Comparison of ENCODE assay signal across 21 cellular contexts in genomic region chr9:77744877-77745435, GRCh38.
DNase-seq lines count a peak whose midpoint lies in the region; ATAC-seq and TF ChIP-seq lines count a peak whose summit lies in the region.
"Had no signal": no experiment of that assay in that cellular context is flagged by ENCODE, and none has a peak within 500 bp of the region (broad histone marks: within the 10 kb centered on the region; RNA-seq: fewer than 3 reads in every experiment).

No MANE protein-coding gene starts in this region.

- H3K27me3 Mint-ChIP-seq in activated naive CD8-positive, alpha-beta T cell treated with anti-CD3 and anti-CD28 coated beads, Interleukin-2, amount 50 U/mL, for 24 hours, result no peaks in the 10 kb centered on the region
- no peaks in the 10 kb centered on the region for H3K27me3 Mint-ChIP-seq in immature natural killer cell (ENCODE audit: low read depth in 3 of 3)
- H3K27me3 Mint-ChIP-seq: activated CD4-positive, alpha-beta T cell treated with anti-CD3 and anti-CD28 coated beads, Interleukin-2, amount 10 ng/mL, durations not matched to agents 7 days and 5 days; naive thymus-derived CD8-positive, alpha-beta T cell had no signal

- H3K9me3 Mint-ChIP-seq in activated naive CD8-positive, alpha-beta T cell treated with anti-CD3 and anti-CD28 coated beads, Interleukin-2, amount 50 U/mL, for 24 hours, result no peaks in the 10 kb centered on the region
- H3K9me3 Mint-ChIP-seq in immature natural killer cell, result no peaks in the 10 kb centered on the region
- H3K9me3 Mint-ChIP-seq: activated CD4-positive, alpha-beta T cell treated with anti-CD3 and anti-CD28 coated beads, Interleukin-2, amount 10 ng/mL, durations not matched to agents 7 days and 5 days; activated T-helper 1 cell treated with anti-CD3 and anti-CD28 coated beads, Interleukin-12 subunit alpha, Interleukin-12 subunit beta, Interleukin-2, Interleukin-4 antibody, amounts not matched to agents 30 ng/mL and 10 ng/mL and 1 ng/mL, durations not matched to agents 14 hours and 24 hours and 36 hours; naive thymus-derived CD8-positive, alpha-beta T cell had no signal

- H3K23ac ChIP-seq in IMR-90 (ENCODE audit: low read depth, low read length), result peak overlapping the region; percentile 68
- H3K23ac ChIP-seq in mesendoderm (ENCODE audit: low read length), result no peak overlapping the region

- H2AK9ac ChIP-seq in IMR-90 (replicated peaks; ENCODE audit: low read depth, low read length, poor library complexity), result no peak overlapping the region

- H3K4me3 Mint-ChIP-seq in activated naive CD8-positive, alpha-beta T cell treated with anti-CD3 and anti-CD28 coated beads, Interleukin-2, amount 50 U/mL, for 24 hours, result no peak overlapping the region
- H3K4me3 Mint-ChIP-seq in immature natural killer cell, result no peak overlapping the region
- H3K4me3 Mint-ChIP-seq: activated CD4-positive, alpha-beta T cell treated with anti-CD3 and anti-CD28 coated beads, Interleukin-2, amount 10 ng/mL, durations not matched to agents 7 days and 5 days; activated T-helper 1 cell treated with anti-CD3 and anti-CD28 coated beads, Interleukin-12 subunit alpha, Interleukin-12 subunit beta, Interleukin-2, Interleukin-4 antibody, amounts not matched to agents 30 ng/mL and 10 ng/mL and 1 ng/mL, durations not matched to agents 14 hours and 24 hours and 36 hours; naive thymus-derived CD8-positive, alpha-beta T cell had no signal

- WGBS in IMR-90 (ENCODE audit: extremely low coverage in 2 of 2, insufficient read length in 1 of 2), 2 experiments, result no CpG with 5 or more reads among the region's 5 CpGs
- WGBS in mesendoderm (ENCODE audit: extremely low coverage, insufficient coverage, low lambda C conversion rate), result no CpG with 5 or more reads among the region's 5 CpGs

- no peak for TF ChIP-seq CTCF in IMR-90 (conservative IDR thresholded peaks at IDR 0.05; ENCODE audit: low read depth, low read length)

- no peak overlapping the region for H2AFZ ChIP-seq in IMR-90 (replicated peaks; ENCODE audit: low read length, poor library complexity)

- no TSS peak for BruUV-seq in IMR-90 (replicated peaks; lab: Mats Ljungman, UMichigan)

- H3K4me2 ChIP-seq in IMR-90 (ENCODE audit: low read depth, low read length) (no peak overlapping the region), mesendoderm (ENCODE audit: low read length) (no peak overlapping the region)

- H2AK5ac ChIP-seq in IMR-90 (ENCODE audit: low read depth, low read length), result peak overlapping the region; percentile 28
- no peak overlapping the region for H2AK5ac ChIP-seq in mesendoderm (ENCODE audit: low read length)

- H3K18ac ChIP-seq in IMR-90 (ENCODE audit: low read depth, low read length) (peak overlapping the region; percentile 58; the same call in 1 of the 2 replicates), mesendoderm (ENCODE audit: low read length) (no peak overlapping the region)

- no peaks in the 10 kb centered on the region for H4K20me1 ChIP-seq in IMR-90 (ENCODE audit: insufficient read depth, low read length)

- H3K27ac ChIP-seq in IMR-90 (ENCODE audit: insufficient read depth, low read length) (peak overlapping the region; percentile 74; the same call in 1 of the 2 replicates), mesendoderm (ENCODE audit: low read depth, low read length) (no peak overlapping the region)
- H3K27ac ChIP-seq: RWPE1, skin epidermis, testis had no signal

- TF ChIP-seq POLR2A in IMR-90 (IDR thresholded peaks at IDR 0.05; ENCODE audit: low read depth, low read length), result no peak

- H3K4me1 Mint-ChIP-seq in activated naive CD8-positive, alpha-beta T cell treated with anti-CD3 and anti-CD28 coated beads, Interleukin-2, amount 50 U/mL, for 24 hours, result peaks cover 38% of the 10 kb centered on the region
- H3K4me1 Mint-ChIP-seq in immature natural killer cell, result peaks cover 0 to 6% of the 10 kb centered on the region in 2 donors

- in situ Hi-C loops in IMR-90 (cut with MboI; ENCODE audit: low sequenced_read_pairs), result loop anchor here (5.0 kb wide), 1 partner anchor 308 kb away; no protein-coding TSS in a partner anchor

- no peak overlapping the region for H3K4me3 ChIP-seq in IMR-90 (ENCODE audit: insufficient read depth, low read depth, low read length)
- no peak overlapping the region for H3K4me3 ChIP-seq in mesendoderm (ENCODE audit: low read length)
- H3K4me3 ChIP-seq: esophagus muscularis mucosa, lung, skin epidermis, testis had no signal

- peak overlapping the region; percentile 57 for H2BK120ac ChIP-seq in IMR-90 (ENCODE audit: low read depth, low read length)
- H2BK120ac ChIP-seq in mesendoderm (ENCODE audit: low read depth, low read length), result no peak overlapping the region

- peak overlapping the region; percentile 79; the same call in 1 of the 2 replicates for H2BK20ac ChIP-seq in IMR-90 (ENCODE audit: low read depth, low read length)

- H2BK5ac ChIP-seq in IMR-90 (ENCODE audit: low read depth, low read length, poor library complexity, severe bottlenecking) (peak overlapping the region; percentile 35), mesendoderm (ENCODE audit: low read length) (no peak overlapping the region)

- CTCF ChIA-PET in IMR-90 (lab: Yijun Ruan, JAX), result interaction anchor here (0.9 to 1.3 kb wide), 2 partner anchors 288 to 312 kb away, joined by 3 to 4 read pairs; no protein-coding TSS in a partner anchor

- H3K9ac ChIP-seq in IMR-90 (ENCODE audit: low read depth, low read length), result no peak overlapping the region
- no peak overlapping the region for H3K9ac ChIP-seq in mesendoderm (ENCODE audit: low read length)

- H3K4ac ChIP-seq in IMR-90 (ENCODE audit: low read depth, low read length) (peak overlapping the region; percentile 82), mesendoderm (ENCODE audit: low read depth, low read length) (no peak overlapping the region)

- intact Hi-C loops in IMR-90 (cut with micrococcal nuclease), result loop anchor here (10.0 kb wide), 1 partner anchor 160 kb away; no protein-coding TSS in a partner anchor
- intact Hi-C loops in Right ventricle myocardium superior (cut with DNase I), result no loop called here

- POLR2A ChIA-PET in IMR-90 (lab: Charles Lee; ENCODE audit: unreplicated experiment), result no interaction called here

- no peak for TF ChIP-seq RAD21 in IMR-90 (IDR thresholded peaks at IDR 0.05; ENCODE audit: low read length)

- H3K27me3 ChIP-seq in IMR-90 (ENCODE audit: control insufficient read depth, insufficient read depth, low read length) (no peaks in the 10 kb centered on the region), mesendoderm (ENCODE audit: insufficient read depth, low read length, poor library complexity) (no peaks in the 10 kb centered on the region)
- H3K27me3 ChIP-seq: esophagus muscularis mucosa, testis had no signal

- H4K5ac ChIP-seq in IMR-90 (ENCODE audit: low read depth, low read length) (peak overlapping the region; percentile 15; the same call in 1 of the 2 replicates), mesendoderm (ENCODE audit: low read length) (no peak overlapping the region)

- DNase-seq in ELF-1 (ENCODE audit: low read depth, low spot score) (peak; percentile 16), IMR-90 (no peak), mesendoderm (peak; percentile 32), Right ventricle myocardium superior (no peak), immature natural killer cell (no peak)
- no peak for DNase-seq in activated naive CD8-positive, alpha-beta T cell treated with anti-CD3 and anti-CD28 coated beads, Interleukin-2, amount 50 U/mL, for 24 hours
- DNase-seq in stimulated activated naive CD4-positive, alpha-beta T cell treated with Interleukin-2 at 50 U/mL for 16 hours (lab: John Stamatoyannopoulos, UW), result no peak
- DNase-seq: activated CD4-positive, alpha-beta T cell treated with anti-CD3 and anti-CD28 coated beads, Interleukin-2, amount 10 ng/mL, durations not matched to agents 7 days and 5 days; Calu3; caudate nucleus; naive thymus-derived CD8-positive, alpha-beta T cell; NCI-H1105 treated with DMSO at 0.1 percent for 48 hours; NCI-H345; stimulated activated CD4-positive, alpha-beta T cell treated with anti-CD3 and anti-CD28 coated beads, Interleukin-4, amount 100 ng/mL, for 24 hours; testis had no signal

- H4K8ac ChIP-seq in IMR-90 (ENCODE audit: low read depth in 2 of 2, low read length in 2 of 2) (peak overlapping the region; percentile 57 to 83; a peak in 3 of 4 replicates), mesendoderm (ENCODE audit: low read depth, low read length) (no peak overlapping the region)

- peak overlapping the region; percentile 69 for H4K91ac ChIP-seq in IMR-90 (ENCODE audit: insufficient read depth, low read depth, low read length)

- H3K27ac Mint-ChIP-seq in activated naive CD8-positive, alpha-beta T cell treated with anti-CD3 and anti-CD28 coated beads, Interleukin-2, amount 50 U/mL, for 24 hours, result peak overlapping the region; percentile 32
- H3K27ac Mint-ChIP-seq in immature natural killer cell, result peak overlapping the region in 1 of 6 donors; percentile 36
- H3K27ac Mint-ChIP-seq: activated CD4-positive, alpha-beta T cell treated with anti-CD3 and anti-CD28 coated beads, Interleukin-2, amount 10 ng/mL, durations not matched to agents 7 days and 5 days; activated T-helper 1 cell treated with anti-CD3 and anti-CD28 coated beads, Interleukin-12 subunit alpha, Interleukin-12 subunit beta, Interleukin-2, Interleukin-4 antibody, amounts not matched to agents 30 ng/mL and 10 ng/mL and 1 ng/mL, durations not matched to agents 14 hours and 24 hours and 36 hours had no signal

- peaks cover 7% of the 10 kb centered on the region for H3K9me1 ChIP-seq in IMR-90 (ENCODE audit: insufficient read depth, low read length)

- H3K9me3 ChIP-seq in IMR-90 (ENCODE audit: control insufficient read depth, insufficient read depth, low read length), result no peaks in the 10 kb centered on the region
- H3K9me3 ChIP-seq: esophagus muscularis mucosa, testis had no signal

- H3K56ac ChIP-seq in IMR-90 (ENCODE audit: extremely low read depth, insufficient read depth, low read length), result no peak overlapping the region
- peak overlapping the region; percentile 9 for H3K56ac ChIP-seq in mesendoderm (ENCODE audit: low read length)

- dilution Hi-C loops in IMR-90 (cut with HindIII; ENCODE audit: low sequenced_read_pairs, unreplicated experiment), result no loop called here

- no peaks in the 10 kb centered on the region for H3K36me3 ChIP-seq in IMR-90 (ENCODE audit: control insufficient read depth, insufficient read depth, low read length)
- no peaks in the 10 kb centered on the region for H3K36me3 ChIP-seq in mesendoderm (ENCODE audit: control insufficient read depth, insufficient read depth, low read length)
- H3K36me3 ChIP-seq: esophagus muscularis mucosa had no signal

- H3K79me1 ChIP-seq in IMR-90 (ENCODE audit: low read depth in 1 of 2, low read length in 2 of 2) (peaks cover 6 to 10% of the 10 kb centered on the region in 2 experiments; a peak in 3 of 4 replicates), mesendoderm (ENCODE audit: low read length) (no peaks in the 10 kb centered on the region)

- H3K36me3 Mint-ChIP-seq in activated naive CD8-positive, alpha-beta T cell treated with anti-CD3 and anti-CD28 coated beads, Interleukin-2, amount 50 U/mL, for 24 hours (ENCODE audit: low read depth), result no peaks in the 10 kb centered on the region
- peaks cover 0 to 3% (median 0%) of the 10 kb centered on the region in 3 donors for H3K36me3 Mint-ChIP-seq in immature natural killer cell

- ATAC-seq in IMR-90 (ENCODE audit: low read depth) (peak; percentile 10; the same call in 1 of the 2 replicates), Right ventricle myocardium superior (ENCODE audit: poor library complexity) (no peak), GM19351 (IDR thresholded peaks at IDR 0.05; ENCODE audit: unreplicated experiment) (no peak)
- no peak for ATAC-seq in activated naive CD8-positive, alpha-beta T cell treated with anti-CD3 and anti-CD28 coated beads, Interleukin-2, amount 50 U/mL, for 24 hours
- ATAC-seq: naive thymus-derived CD8-positive, alpha-beta T cell had no signal

- H2BK15ac ChIP-seq in IMR-90 (ENCODE audit: low read depth, low read length) (peak overlapping the region; percentile 50; the same call in 2 of the 3 replicates), mesendoderm (replicated peaks; ENCODE audit: low read depth) (no peak overlapping the region)

- H3K4me1 ChIP-seq in IMR-90 (ENCODE audit: control insufficient read depth, insufficient read depth, low read length) (peaks cover 10% of the 10 kb centered on the region), mesendoderm (ENCODE audit: control insufficient read depth, low read depth, low read length) (no peaks in the 10 kb centered on the region)
- H3K4me1 ChIP-seq: testis had no signal

- H3K14ac ChIP-seq in IMR-90 (replicated peaks; ENCODE audit: low read depth, low read length), result 0 out of 2 replicates have a peak overlapping the region, but pooled peaks have one; percentile 69

- no peaks in the 10 kb centered on the region for H3K79me2 ChIP-seq in mesendoderm (ENCODE audit: control insufficient read depth, insufficient read depth, low read length)

Comparison
In these comparisons a context has a peak if more than half of its experiments do, and no peak if none do; other contexts are left out.
1. DNase-seq: peak in ELF-1 (single experiment) and mesendoderm (single experiment); none in IMR-90 (single experiment), activated naive CD8-positive, alpha-beta T cell treated with anti-CD3 and anti-CD28 coated beads, Interleukin-2, amount 50 U/mL, for 24 hours (single experiment), stimulated activated naive CD4-positive, alpha-beta T cell treated with Interleukin-2 at 50 U/mL for 16 hours (single experiment), Right ventricle myocardium superior (single experiment) and immature natural killer cell (0 of 3).